Comparison of ENCODE assay signal across 15 cellular contexts in the genomic region with DNA sequence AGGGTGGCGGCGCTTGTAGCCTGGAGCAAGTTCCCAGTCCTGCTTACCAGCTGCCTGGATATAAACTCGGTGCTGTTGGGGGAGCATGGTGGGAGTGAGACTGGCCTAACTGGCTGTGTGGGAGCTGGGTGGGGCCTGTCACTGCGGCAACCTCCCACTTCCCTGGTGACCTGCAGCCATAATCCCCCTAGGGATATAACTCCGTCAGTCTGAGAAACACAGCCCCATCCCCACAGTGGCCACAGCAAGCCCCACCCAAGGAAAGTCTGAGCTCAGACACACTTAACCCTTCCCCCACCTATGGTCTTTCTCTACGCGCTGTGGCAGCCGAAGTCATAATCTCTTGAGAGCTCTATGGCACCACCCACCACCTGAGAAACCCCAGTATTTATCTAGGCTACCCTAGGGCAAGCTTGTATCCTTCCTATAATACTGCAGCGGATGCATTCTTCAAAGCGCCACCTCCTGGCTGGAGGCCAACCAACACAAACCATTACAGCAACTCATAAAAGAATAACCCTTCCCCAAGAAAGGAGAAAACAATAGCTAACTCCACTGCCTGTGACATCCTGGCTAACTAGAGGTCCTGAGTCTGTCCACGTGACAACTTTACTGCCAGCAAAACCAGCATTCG. TPM values are rescaled to one million over a fixed set of nuclear protein-coding genes. Genes with fewer than 3 reads are reported as not detected.
DNase-seq lines count a peak whose midpoint lies in the region; ATAC-seq and TF ChIP-seq lines count a peak whose summit lies in the region.
"Had no signal": no experiment of that assay in that cellular context is flagged by ENCODE, and none has a peak within 500 bp of the region (broad histone marks: within the 10 kb centered on the region; RNA-seq: fewer than 3 reads in every experiment).

No MANE protein-coding gene starts in this region.

- H3K4me1 ChIP-seq in DND-41 (ENCODE audit: insufficient read depth, low read length), result no peaks in the 10 kb centered on the region
- no peaks in the 10 kb centered on the region for H3K4me1 ChIP-seq in HEK293 (ENCODE audit: control insufficient read depth, insufficient read depth, low read length)
- no peaks in the 10 kb centered on the region for H3K4me1 ChIP-seq in endodermal cell (ENCODE audit: control insufficient read depth, insufficient read depth, low read length)
- no peaks in the 10 kb centered on the region for H3K4me1 ChIP-seq in neural progenitor cell
- no peaks in the 10 kb centered on the region for H3K4me1 ChIP-seq in transverse colon
- H3K4me1 ChIP-seq: breast epithelium had no signal

- H3K36me3 ChIP-seq in DND-41 (ENCODE audit: insufficient read depth, low read length) (no peaks in the 10 kb centered on the region), HEK293 (ENCODE audit: control insufficient read depth in 2 of 2, insufficient read depth in 1 of 2, low read length in 2 of 2) (no peaks in the 10 kb centered on the region), endodermal cell (ENCODE audit: control insufficient read depth, insufficient read depth, low read length) (no peaks in the 10 kb centered on the region), neural progenitor cell (no peaks in the 10 kb centered on the region), transverse colon (no peaks in the 10 kb centered on the region)
- H3K36me3 ChIP-seq: breast epithelium had no signal

- in situ Hi-C loops in transverse colon (cut with MboI; ENCODE audit: low pct_ligation_motif_present in 1 of 4, low pct_unique_long_range_greater_than_20kb in 1 of 4, low sequenced_read_pairs in 3 of 4), result no loop called here

- TF ChIP-seq POLR2A in transverse colon (IDR thresholded peaks at IDR 0.05), result no peak

- H3K79me2 ChIP-seq in DND-41 (ENCODE audit: insufficient read depth, low read length) (no peaks in the 10 kb centered on the region), neural progenitor cell (ENCODE audit: low read depth) (no peaks in the 10 kb centered on the region)

- POLR2A ChIA-PET in HEK293 (lab: Yijun Ruan, JAX), result interaction anchor here (0.9 kb wide), 1 partner anchor 25 kb away, joined by 5 read pairs; no protein-coding TSS in a partner anchor

- no peaks in the 10 kb centered on the region for H4K20me1 ChIP-seq in DND-41 (ENCODE audit: insufficient read depth, low read length)
- H4K20me1 ChIP-seq in neural progenitor cell (ENCODE audit: low read depth), result no peaks in the 10 kb centered on the region

- intact Hi-C loops in transverse colon (cut with DNase I; ENCODE audit: low total_unique reads), result no loop called here

- CTCF ChIA-PET in HEK293 (lab: Yijun Ruan, JAX), result interaction anchor here (0.6 to 1.3 kb wide), 4 partner anchors 12 to 525 kb away, joined by 3 to 5 read pairs (median 4); no protein-coding TSS in a partner anchor

- no peak overlapping the region for H3K4me2 ChIP-seq in DND-41 (ENCODE audit: insufficient read depth, low read length)
- no peak overlapping the region for H3K4me2 ChIP-seq in neural progenitor cell

- H3K27me3 ChIP-seq in DND-41 (ENCODE audit: insufficient read depth, low read length, poor library complexity) (peaks cover 3% of the 10 kb centered on the region), endodermal cell (ENCODE audit: control insufficient read depth, insufficient read depth, low read length, poor library complexity, severe bottlenecking) (peaks cover 3% of the 10 kb centered on the region), neural progenitor cell (no peaks in the 10 kb centered on the region), transverse colon (peaks cover 4% of the 10 kb centered on the region)
- H3K27me3 ChIP-seq: breast epithelium had no signal

- DNase-seq in DND-41 (peak; percentile 10), endodermal cell (peak; percentile 72), neural progenitor cell (ENCODE audit: low spot score) (no peak), transverse colon (no peak)
- DNase-seq in stimulated activated CD4-positive, alpha-beta T cell treated with anti-CD3 and anti-CD28 coated beads, Interleukin-4, amount 100 ng/mL, for 1 hour, result no peak
- DNase-seq: activated naive CD4-positive, alpha-beta T cell treated with anti-CD3 and anti-CD28 coated beads for 36 hours; effector CD8-positive, alpha-beta T cell had no signal

- ATAC-seq in DND-41 (ENCODE audit: insufficient read depth, low read depth), result no peak
- no peak for ATAC-seq in GM21717 (IDR thresholded peaks at IDR 0.05; ENCODE audit: unreplicated experiment)
- no peak for ATAC-seq in activated CD4-positive, CD25-positive, alpha-beta regulatory T cell treated with anti-CD3 and anti-CD28 coated beads, Interleukin-2, amount 50 U/mL, for 24 hours

- H3K9ac ChIP-seq in DND-41 (ENCODE audit: low read depth, low read length) (no peak overlapping the region), endodermal cell (ENCODE audit: extremely low read depth, low read length, poor library complexity, severe bottlenecking) (no peak overlapping the region), neural progenitor cell (no peak overlapping the region)

- H3K36me3 Mint-ChIP-seq in endodermal cell (ENCODE audit: low read depth) (no peaks in the 10 kb centered on the region), neural progenitor cell (no peaks in the 10 kb centered on the region)

- H2AFZ ChIP-seq in DND-41 (ENCODE audit: low read depth, low read length) (no peak overlapping the region), neural progenitor cell (replicated peaks) (no peak overlapping the region)

- H3K4me1 Mint-ChIP-seq in endodermal cell, result peaks cover under 1% of the 10 kb centered on the region
- peaks cover 3% of the 10 kb centered on the region for H3K4me1 Mint-ChIP-seq in neural progenitor cell

- peaks cover 14% of the 10 kb centered on the region for H3K9me3 Mint-ChIP-seq in endodermal cell
- H3K9me3 Mint-ChIP-seq in neural progenitor cell, result peaks cover 22% of the 10 kb centered on the region

- H3K27me3 Mint-ChIP-seq in endodermal cell (ENCODE audit: insufficient read depth), result peaks cover 9% of the 10 kb centered on the region
- no peaks in the 10 kb centered on the region for H3K27me3 Mint-ChIP-seq in neural progenitor cell (ENCODE audit: insufficient read depth, low read depth)

- peak; percentile 38 for TF ChIP-seq CTCF in DND-41 (IDR thresholded peaks at IDR 0.05; ENCODE audit: borderline replicate concordance, extremely low read depth, low read length, poor library complexity, severe bottlenecking)
- TF ChIP-seq CTCF in HEK293 (tag by site-specific recombination; IDR thresholded peaks at IDR 0.05), result no peak
- TF ChIP-seq CTCF in endodermal cell (conservative IDR thresholded peaks at IDR 0.05), result peak; percentile 50
- TF ChIP-seq CTCF in neural progenitor cell (IDR thresholded peaks at IDR 0.05), result peak; percentile 18
- TF ChIP-seq CTCF in transverse colon (IDR thresholded peaks at IDR 0.05), result no peak

- WGBS in endodermal cell (ENCODE audit: insufficient coverage in 1 of 2, insufficient read length in 1 of 2), 2 experiments, result 67 to 95% methylated on average over 1 to 12 of the region's 12 CpGs
- WGBS in transverse colon (ENCODE audit: low coverage in 1 of 2), 2 donors, result 77% methylated on average over 12 of the region's 12 CpGs; no CpG with 5 or more reads in 1 of the 2 donors

- no peaks in the 10 kb centered on the region for H3F3A ChIP-seq in neural progenitor cell (ENCODE audit: low read depth)

- H3K27ac Mint-ChIP-seq in endodermal cell (no peak overlapping the region), neural progenitor cell (no peak overlapping the region)
- H3K27ac Mint-ChIP-seq: activated naive CD4-positive, alpha-beta T cell treated with anti-CD3 and anti-CD28 coated beads for 36 hours had no signal

- no peak for TF ChIP-seq EP300 in transverse colon (IDR thresholded peaks at IDR 0.05; ENCODE audit: low read depth)

- no peak overlapping the region for H3K4me3 ChIP-seq in DND-41 (ENCODE audit: low read depth in 1 of 2, low read length in 2 of 2)
- no peak overlapping the region for H3K4me3 ChIP-seq in HEK293 (ENCODE audit: low read depth, low read length)
- H3K4me3 ChIP-seq in endodermal cell (ENCODE audit: low read length), result no peak overlapping the region
- no peak overlapping the region for H3K4me3 ChIP-seq in neural progenitor cell
- H3K4me3 ChIP-seq in transverse colon, result no peak overlapping the region
- H3K4me3 ChIP-seq: breast epithelium had no signal

- H3K4me3 Mint-ChIP-seq in endodermal cell (no peak overlapping the region), neural progenitor cell (no peak overlapping the region)
- H3K4me3 Mint-ChIP-seq: activated naive CD4-positive, alpha-beta T cell treated with anti-CD3 and anti-CD28 coated beads for 36 hours had no signal

- H3K27ac ChIP-seq in DND-41 (ENCODE audit: low read length), result no peak overlapping the region
- no peak overlapping the region; the same call in 1 of the 2 replicates for H3K27ac ChIP-seq in HEK293 (ENCODE audit: extremely low read depth, low read depth, low read length)
- H3K27ac ChIP-seq in endodermal cell (ENCODE audit: low read depth, low read length), result no peak overlapping the region
- H3K27ac ChIP-seq in neural progenitor cell, result no peak overlapping the region
- no peak overlapping the region for H3K27ac ChIP-seq in transverse colon
- H3K27ac ChIP-seq: VCaP had no signal

- no peaks in the 10 kb centered on the region for H3K9me3 ChIP-seq in DND-41 (ENCODE audit: insufficient read depth, low read length, severe bottlenecking)
- H3K9me3 ChIP-seq in HEK293 (ENCODE audit: control insufficient read depth, insufficient read depth, low read depth, low read length), result no peaks in the 10 kb centered on the region
- no peaks in the 10 kb centered on the region for H3K9me3 ChIP-seq in endodermal cell (ENCODE audit: control insufficient read depth, low read length)
- no peaks in the 10 kb centered on the region for H3K9me3 ChIP-seq in neural progenitor cell (ENCODE audit: low read depth)
- no peaks in the 10 kb centered on the region for H3K9me3 ChIP-seq in transverse colon
- H3K9me3 ChIP-seq: breast epithelium had no signal

TF ChIP-seq in HEK293, 187 proteins besides CTCF, POLR2A, EP300 and RAD21 (continues in another document):
- TF ChIP-seq ZNF560 (tag by site-specific recombination; IDR thresholded peaks at IDR 0.05; ENCODE audit: borderline replicate concordance), result no peak
- TF ChIP-seq ZBTB48 (tag by site-specific recombination; IDR thresholded peaks at IDR 0.05), result peak; percentile 43; the same call in 1 of the 2 replicates
- TF ChIP-seq KLF10 (tag by site-specific recombination; IDR thresholded peaks at IDR 0.05), result no peak
- no peak for TF ChIP-seq ZNF623 (tag by site-specific recombination; IDR thresholded peaks at IDR 0.05)
- no peak for TF ChIP-seq ZNF837 (tag by site-specific recombination; IDR thresholded peaks at IDR 0.05)
- no peak for TF ChIP-seq ZNF48 (tag by site-specific recombination; IDR thresholded peaks at IDR 0.05)
- TF ChIP-seq MZF1 (tag by site-specific recombination; IDR thresholded peaks at IDR 0.05; ENCODE audit: borderline replicate concordance), result peak; percentile 77; the same call in 1 of the 2 replicates
- peak; percentile 42; the same call in 1 of the 2 replicates for TF ChIP-seq ZNF2 (tag by site-specific recombination; IDR thresholded peaks at IDR 0.05)
- TF ChIP-seq EGR2 (tag by site-specific recombination; IDR thresholded peaks at IDR 0.05; ENCODE audit: low read depth), result peak; percentile 87

RNA-seq across cellular contexts. Expression of a gene that starts 57.4 kb away (rescaled TPM):
- total RNA-seq in endodermal cell (under 1 TPM in 1 of 2 donors, not detected in 1; 0.29 TPM), neural progenitor cell (ENCODE audit: low replicate concordance) (1.5 and 2.0 TPM in 2 replicates), transverse colon (under 1 TPM in 2 of 4 donors, not detected in 2; 0.14 to 0.48 TPM)
- 0.11 TPM for polyA plus RNA-seq in endodermal cell (2013, experiment 1 of 2)
- polyA plus RNA-seq in endodermal cell (2013, experiment 2 of 2), result 0.25 TPM
- total RNA-seq: activated naive CD4-positive, alpha-beta T cell treated with anti-CD3 and anti-CD28 coated beads for 36 hours; mucosa of gallbladder; osteocyte had no signal
- polyA plus RNA-seq: BJ had no signal

Comparison
In these comparisons a context has a peak if more than half of its experiments do, and no peak if none do; other contexts are left out.
1. DNase-seq: peak in DND-41 (single experiment) and endodermal cell (single experiment); none in neural progenitor cell (single experiment), stimulated activated CD4-positive, alpha-beta T cell treated with anti-CD3 and anti-CD28 coated beads, Interleukin-4, amount 100 ng/mL, for 1 hour (single experiment) and transverse colon (single experiment).
2. CTCF ChIP-seq: peak in DND-41 (single experiment), endodermal cell (single experiment) and neural progenitor cell (single experiment); none in HEK293 (single experiment) and transverse colon (0 of 5).